ENCODE assay signal across 18 cellular contexts in genomic region chr6:108610270-108610839, GRCh38. TPM values are rescaled to one million over a fixed set of nuclear protein-coding genes. Genes with fewer than 3 reads are reported as not detected.
A peak's percentile ranks its signal among the peaks of the same experiment; 100 is the strongest.
DNase-seq lines count a peak whose midpoint lies in the region; ATAC-seq and TF ChIP-seq lines count a peak whose summit lies in the region.
"Had no signal": no experiment of that assay in that cellular context is flagged by ENCODE, and none has a peak within 500 bp of the region (broad histone marks: within the 10 kb centered on the region; RNA-seq: fewer than 3 reads in every experiment).

No MANE protein-coding gene starts in this region.

- H3K36me3 ChIP-seq in right atrium auricular region: no peaks in the 10 kb centered on the region
- no peaks in the 10 kb centered on the region for H3K36me3 ChIP-seq in brain microvascular endothelial cell (replicated peaks)
- H3K36me3 ChIP-seq: BE2C, right lobe of liver, thoracic aorta had no signal

- in situ Hi-C loops in brain microvascular endothelial cell (cut with HindIII; ENCODE audit: low pct_ligation_motif_present, low sequenced_read_pairs): no loop called here

- peaks cover 7% of the 10 kb centered on the region for H3K36me3 Mint-ChIP-seq in natural killer cell treated with Interleukin-12 subunit alpha and Interleukin-12 subunit beta and Interleukin-15 and Interleukin-18, amount 100 ng/mL, for 72 hours
- H3K36me3 Mint-ChIP-seq: activated naive CD4-positive, alpha-beta T cell treated with anti-CD3 and anti-CD28 coated beads, Interleukin-2, amount 10 ng/mL, durations not matched to agents 7 days and 5 days had no signal

- peak overlapping the region in 1 of 2 donors; percentile 30 for H3K27ac Mint-ChIP-seq in natural killer cell treated with Interleukin-12 subunit alpha and Interleukin-12 subunit beta and Interleukin-15 and Interleukin-18, amount 100 ng/mL, for 72 hours
- H3K27ac Mint-ChIP-seq: activated CD4-positive, alpha-beta memory T cell treated with anti-CD3 and anti-CD28 coated beads for 36 hours; activated naive CD4-positive, alpha-beta T cell treated with anti-CD3 and anti-CD28 coated beads, Interleukin-2, amount 10 ng/mL, durations not matched to agents 7 days and 5 days; activated T-cell treated with anti-CD3 and anti-CD28 coated beads, Interleukin-2, amount 50 U/mL, for 24 hours had no signal

- H3K27me3 ChIP-seq in right atrium auricular region: no peaks in the 10 kb centered on the region
- no peaks in the 10 kb centered on the region for H3K27me3 ChIP-seq in brain microvascular endothelial cell (replicated peaks)
- H3K27me3 ChIP-seq: BE2C, right lobe of liver had no signal

- no peak overlapping the region for H3K4me3 Mint-ChIP-seq in natural killer cell treated with Interleukin-12 subunit alpha and Interleukin-12 subunit beta and Interleukin-15 and Interleukin-18, amount 100 ng/mL, for 72 hours
- H3K4me3 Mint-ChIP-seq: activated CD4-positive, alpha-beta memory T cell treated with anti-CD3 and anti-CD28 coated beads for 36 hours; activated naive CD4-positive, alpha-beta T cell treated with anti-CD3 and anti-CD28 coated beads, Interleukin-2, amount 10 ng/mL, durations not matched to agents 7 days and 5 days; activated T-cell treated with anti-CD3 and anti-CD28 coated beads, Interleukin-2, amount 50 U/mL, for 24 hours had no signal

- H3K4me3 ChIP-seq in right atrium auricular region: no peak overlapping the region
- no peak overlapping the region for H3K4me3 ChIP-seq in brain microvascular endothelial cell (ENCODE audit: low read depth, low read length)
- H3K4me3 ChIP-seq: right lobe of liver, thoracic aorta had no signal

- intact Hi-C loops in Right ventricle myocardium inferior (cut with DNase I) (no loop called here), cardiac septum (cut with DNase I) (no loop called here)

- H3K4me1 Mint-ChIP-seq in natural killer cell treated with Interleukin-12 subunit alpha and Interleukin-12 subunit beta and Interleukin-15 and Interleukin-18, amount 100 ng/mL, for 72 hours (ENCODE audit: low read depth in 2 of 2): peaks cover 39 to 44% of the 10 kb centered on the region in 2 donors
- H3K4me1 Mint-ChIP-seq: activated naive CD4-positive, alpha-beta T cell treated with anti-CD3 and anti-CD28 coated beads, Interleukin-2, amount 10 ng/mL, durations not matched to agents 7 days and 5 days had no signal

- no peaks in the 10 kb centered on the region for H3K27me3 Mint-ChIP-seq in natural killer cell treated with Interleukin-12 subunit alpha and Interleukin-12 subunit beta and Interleukin-15 and Interleukin-18, amount 100 ng/mL, for 72 hours
- H3K27me3 Mint-ChIP-seq: activated CD4-positive, alpha-beta memory T cell treated with anti-CD3 and anti-CD28 coated beads for 36 hours; activated naive CD4-positive, alpha-beta T cell treated with anti-CD3 and anti-CD28 coated beads, Interleukin-2, amount 10 ng/mL, durations not matched to agents 7 days and 5 days; activated T-cell treated with anti-CD3 and anti-CD28 coated beads, Interleukin-2, amount 50 U/mL, for 24 hours had no signal

- ATAC-seq in Right ventricle myocardium inferior (peak; percentile 21), HG02763 (IDR thresholded peaks at IDR 0.05; ENCODE audit: unreplicated experiment) (no peak)
- no peak for ATAC-seq in natural killer cell treated with Interleukin-12 subunit alpha and Interleukin-12 subunit beta and Interleukin-15 and Interleukin-18, amount 100 ng/mL, for 72 hours

- peaks cover 0 to 10% of the 10 kb centered on the region in 2 donors for H3K9me3 ChIP-seq in right atrium auricular region
- H3K9me3 ChIP-seq: BE2C, right lobe of liver had no signal

- TF ChIP-seq CTCF in right atrium auricular region (IDR thresholded peaks at IDR 0.05) (no peak), brain microvascular endothelial cell (IDR thresholded peaks at IDR 0.05; ENCODE audit: low read depth, low read length, missing control alignments) (no peak)

- DNase-seq in Right ventricle myocardium inferior (ENCODE audit: missing footprints) (no peak), cardiac septum (ENCODE audit: low spot score) (no peak), right atrium auricular region (ENCODE audit: low spot score) (no peak), putamen (ENCODE audit: low spot score) (peak; percentile 55), NCI-H2227 (lab: John Stamatoyannopoulos, UW; ENCODE audit: unreplicated experiment) (no peak), brain microvascular endothelial cell (no peak)
- DNase-seq in natural killer cell treated with Interleukin-12 subunit alpha and Interleukin-12 subunit beta and Interleukin-15 and Interleukin-18, amount 100 ng/mL, for 72 hours (ENCODE audit: low spot score): no peak
- DNase-seq: 8988T; activated CD4-positive, alpha-beta memory T cell treated with anti-CD3 and anti-CD28 coated beads for 36 hours; activated naive CD4-positive, alpha-beta T cell treated with anti-CD3 and anti-CD28 coated beads, Interleukin-2, amount 10 ng/mL, durations not matched to agents 7 days and 5 days; activated T-cell treated with anti-CD3 and anti-CD28 coated beads, Interleukin-2, amount 50 U/mL, for 24 hours; BE2C; NCI-H2081; NCI-H526; right lobe of liver; stimulated activated CD4-positive, alpha-beta T cell treated with anti-CD3 and anti-CD28 coated beads, Interleukin-4, amount 100 ng/mL, for 24 hours had no signal

- H3K9me3 Mint-ChIP-seq in natural killer cell treated with Interleukin-12 subunit alpha and Interleukin-12 subunit beta and Interleukin-15 and Interleukin-18, amount 100 ng/mL, for 72 hours: no peaks in the 10 kb centered on the region

- peaks cover 0 to 82% of the 10 kb centered on the region in 2 donors for H3K4me1 ChIP-seq in right atrium auricular region

- H3K27ac ChIP-seq in right atrium auricular region: peak overlapping the region; percentile 49 to 66
- H3K27ac ChIP-seq in brain microvascular endothelial cell: no peak overlapping the region
- H3K27ac ChIP-seq: right lobe of liver had no signal

RNA-seq across cellular contexts. Expression of gene FOXO3, which starts 49.6 kb away (rescaled TPM):
- total RNA-seq in Right ventricle myocardium inferior (32.3 TPM), cardiac septum (32.1 TPM), right atrium auricular region (10 to 100 TPM; 54.5 to 60.9 TPM)
- total RNA-seq in natural killer cell treated with Interleukin-12 subunit alpha and Interleukin-12 subunit beta and Interleukin-15 and Interleukin-18, amount 100 ng/mL, for 72 hours: 10 to 100 TPM; 17.8 to 20.6 TPM
